ENCODE assay signal across 1 cellular context in genomic region chr10:64506963-64507362, GRCh38.
TF ChIP-seq lines count a peak whose summit lies in the region.

No MANE protein-coding gene starts in this region.

TF ChIP-seq in WTC11, 78 proteins besides CTCF, POLR2A, EP300 and RAD21 (continued from another document):
- TF ChIP-seq, protein P1, sequence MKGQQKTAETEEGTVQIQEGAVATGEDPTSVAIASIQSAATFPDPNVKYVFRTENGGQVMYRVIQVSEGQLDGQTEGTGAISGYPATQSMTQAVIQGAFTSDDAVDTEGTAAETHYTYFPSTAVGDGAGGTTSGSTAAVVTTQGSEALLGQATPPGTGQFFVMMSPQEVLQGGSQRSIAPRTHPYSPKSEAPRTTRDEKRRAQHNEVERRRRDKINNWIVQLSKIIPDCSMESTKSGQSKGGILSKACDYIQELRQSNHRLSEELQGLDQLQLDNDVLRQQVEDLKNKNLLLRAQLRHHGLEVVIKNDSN (CRISPR knock-in tag; IDR thresholded peaks at IDR 0.05) = no peak
- TF ChIP-seq USF2 (CRISPR knock-in tag; IDR thresholded peaks at IDR 0.05) = no peak
- TF ChIP-seq, protein P2, sequence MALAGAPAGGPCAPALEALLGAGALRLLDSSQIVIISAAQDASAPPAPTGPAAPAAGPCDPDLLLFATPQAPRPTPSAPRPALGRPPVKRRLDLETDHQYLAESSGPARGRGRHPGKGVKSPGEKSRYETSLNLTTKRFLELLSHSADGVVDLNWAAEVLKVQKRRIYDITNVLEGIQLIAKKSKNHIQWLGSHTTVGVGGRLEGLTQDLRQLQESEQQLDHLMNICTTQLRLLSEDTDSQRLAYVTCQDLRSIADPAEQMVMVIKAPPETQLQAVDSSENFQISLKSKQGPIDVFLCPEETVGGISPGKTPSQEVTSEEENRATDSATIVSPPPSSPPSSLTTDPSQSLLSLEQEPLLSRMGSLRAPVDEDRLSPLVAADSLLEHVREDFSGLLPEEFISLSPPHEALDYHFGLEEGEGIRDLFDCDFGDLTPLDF (CRISPR knock-in tag; IDR thresholded peaks at IDR 0.05) = no peak
- no peak for TF ChIP-seq ZNF219 (CRISPR knock-in tag; IDR thresholded peaks at IDR 0.05; ENCODE audit: borderline replicate concordance)
- TF ChIP-seq AFF4 (CRISPR knock-in tag; IDR thresholded peaks at IDR 0.05; ENCODE audit: borderline replicate concordance) = no peak
- TF ChIP-seq MXD4 (CRISPR knock-in tag; IDR thresholded peaks at IDR 0.05; ENCODE audit: borderline replicate concordance) = no peak
- no peak for TF ChIP-seq TEAD1 (CRISPR knock-in tag; IDR thresholded peaks at IDR 0.05)
